ENCODE assay signal across 4 cellular contexts in genomic region chr4:33661636-33662035, GRCh38.
TF ChIP-seq lines count a peak whose summit lies in the region.

No MANE protein-coding gene starts in this region.

TF ChIP-seq in HepG2, 621 proteins besides CTCF, POLR2A, EP300 and RAD21:
- no peak for TF ChIP-seq ZNF468 (CRISPR knock-in tag; IDR thresholded peaks at IDR 0.05)
- TF ChIP-seq MAFK (conservative IDR thresholded peaks at IDR 0.05 in 1 of 2, IDR thresholded peaks at IDR 0.05 in 1 of 2; ENCODE audit: low read length in 2 of 2) = peak; percentile 61 to 77; a peak in 3 of 4 replicates
- TF ChIP-seq MAFF (IDR thresholded peaks at IDR 0.05; ENCODE audit: low read depth, low read length) = peak; percentile 73

TF ChIP-seq in A549, 52 proteins besides CTCF, POLR2A, EP300 and RAD21:
- TF ChIP-seq ATOH8 (CRISPR knock-in tag; IDR thresholded peaks at IDR 0.05; ENCODE audit: low read depth) (no peak), CEBPB (IDR thresholded peaks at IDR 0.05) (no peak), MYC (IDR thresholded peaks at IDR 0.05; ENCODE audit: borderline replicate concordance, low read length) (no peak), HOXB13 (CRISPR knock-in tag; IDR thresholded peaks at IDR 0.05; ENCODE audit: low read depth) (no peak), MAZ (IDR thresholded peaks at IDR 0.05; ENCODE audit: borderline replicate concordance, low read depth, low read length) (no peak), MAFK (IDR thresholded peaks at IDR 0.05; ENCODE audit: partially characterized antibody) (peak; percentile 56)

TF ChIP-seq in IMR-90, 13 proteins besides CTCF, POLR2A, EP300 and RAD21:
- no peak for TF ChIP-seq SMC3 (IDR thresholded peaks at IDR 0.05; ENCODE audit: low read depth, low read length)
- no peak for TF ChIP-seq FOS (IDR thresholded peaks at IDR 0.05; ENCODE audit: low read depth, low read length)
- no peak for TF ChIP-seq MXI1 (IDR thresholded peaks at IDR 0.05; ENCODE audit: borderline replicate concordance, low read depth, low read length)
- no peak for TF ChIP-seq RFX5 (IDR thresholded peaks at IDR 0.05; ENCODE audit: low read depth, low read length)
- TF ChIP-seq MAFK (IDR thresholded peaks at IDR 0.05; ENCODE audit: low read depth, low read length) = peak; percentile 62

TF ChIP-seq in K562, 482 proteins besides CTCF, POLR2A, EP300 and RAD21:
- TF ChIP-seq NFYB (IDR thresholded peaks at IDR 0.05; ENCODE audit: extremely low read depth, insufficient read length) = no peak
- no peak for TF ChIP-seq ILK (tag; IDR thresholded peaks at IDR 0.05; ENCODE audit: borderline replicate concordance, low read depth)
- TF ChIP-seq CBX1 (IDR thresholded peaks at IDR 0.05; ENCODE audit: low read depth) = no peak
- TF ChIP-seq ZNF316 (IDR thresholded peaks at IDR 0.05) = peak; percentile 62; the same call in 1 of the 2 replicates
- TF ChIP-seq PRMT5 (CRISPR knock-in tag; IDR thresholded peaks at IDR 0.05) = no peak
- no peak for TF ChIP-seq ATF4 (CRISPR knock-in tag; IDR thresholded peaks at IDR 0.05)
- TF ChIP-seq KLF16 (IDR thresholded peaks at IDR 0.05) = no peak
- no peak for TF ChIP-seq KDM4B (IDR thresholded peaks at IDR 0.05; ENCODE audit: borderline replicate concordance in 2 of 2, low read depth in 1 of 2)
- no peak for TF ChIP-seq MCM2 (IDR thresholded peaks at IDR 0.05; ENCODE audit: low read depth)
- TF ChIP-seq MAFK (IDR thresholded peaks at IDR 0.05; ENCODE audit: low read length) = peak; percentile 34; the same call in 1 of the 2 replicates
- TF ChIP-seq MAFF (IDR thresholded peaks at IDR 0.05; ENCODE audit: low read length) = 0 out of 2 replicates have a peak, but pooled peaks have one; percentile 15
- TF ChIP-seq C11orf30 (IDR thresholded peaks at IDR 0.05; ENCODE audit: low read depth) = 0 out of 2 replicates have a peak, but pooled peaks have one; percentile 19
TF ChIP-seq in K562: peak in this region for 4.
